ENCODE assay signal across 8 cellular contexts in the genomic region with DNA sequence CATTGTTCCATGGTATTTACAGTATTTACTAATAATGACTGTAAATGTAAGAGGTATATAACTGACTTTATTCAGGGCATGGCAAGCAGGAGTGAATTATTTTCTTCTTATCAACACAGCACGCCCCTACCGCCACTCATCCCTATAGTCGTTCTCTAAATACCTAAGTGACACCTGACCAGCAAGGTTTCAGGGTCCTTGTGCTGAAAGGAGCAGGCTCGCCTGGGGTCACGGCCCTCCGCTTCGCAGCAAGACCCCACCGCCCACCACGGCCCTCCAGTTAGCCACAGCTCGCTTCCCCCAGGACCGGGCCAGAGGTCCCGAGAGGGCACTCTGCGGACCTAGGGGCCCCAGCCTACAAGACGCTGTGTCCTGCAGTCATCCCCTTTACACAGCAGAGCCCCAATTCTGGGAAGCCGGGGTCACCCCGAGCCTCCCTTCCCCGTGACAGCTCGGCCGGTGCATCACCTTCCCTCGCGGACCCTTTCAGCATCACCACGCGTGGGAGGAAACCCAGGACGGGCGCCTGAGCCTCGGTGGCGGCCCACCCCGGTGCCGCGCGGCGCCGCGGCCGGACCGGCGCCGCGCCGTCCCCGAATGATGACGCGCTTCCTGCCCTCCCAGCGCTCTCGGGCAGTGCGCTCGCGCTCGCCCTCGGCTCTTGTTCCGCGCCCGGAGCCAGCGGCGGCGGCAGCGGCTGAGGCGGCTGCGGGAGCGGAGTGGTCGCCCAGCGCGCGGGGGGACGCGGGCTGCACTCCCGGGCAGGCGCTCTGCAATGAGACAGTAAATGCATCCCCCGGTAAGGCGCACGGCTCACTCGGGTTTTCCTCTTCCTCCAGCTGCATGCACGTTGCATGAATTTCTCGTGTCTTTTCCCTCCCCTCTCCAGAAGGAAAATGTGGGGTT. TPM values are rescaled to one million over a fixed set of nuclear protein-coding genes. Genes with fewer than 3 reads are reported as not detected.
DNase-seq lines count a peak whose midpoint lies in the region; ATAC-seq and TF ChIP-seq lines count a peak whose summit lies in the region.

A gene (plus strand): TSS at position 664 of the 906 bp plus-strand sequence.

- DNase-seq in BE2C: peak; percentile 82
- peak; percentile 72 for DNase-seq in NCI-H774 (lab: John Stamatoyannopoulos, UW)
- peak; percentile 21 for DNase-seq in activated CD8-positive, alpha-beta memory T cell treated with anti-CD3 and anti-CD28 coated beads, Interleukin-2, amount 50 U/mL, for 24 hours (ENCODE audit: extremely low read depth)
- DNase-seq in endothelial cell (ENCODE audit: low spot score): peak; percentile 76
- peak; percentile 59 to 78 for DNase-seq in mesothelial cell of epicardium (ENCODE audit: low spot score in 2 of 2, unreplicated experiment in 2 of 2)
- DNase-seq in stimulated activated CD8-positive, alpha-beta memory T cell treated with anti-CD3 and anti-CD28 coated beads, Interleukin-4, amount 100 ng/mL, for 24 hours (ENCODE audit: low read depth): peak; percentile 58

- H3K36me3 Mint-ChIP-seq in endothelial cell (ENCODE audit: low read depth, unreplicated experiment) (no peaks in the 10 kb centered on the region), mesothelial cell of epicardium (no peaks in the 10 kb centered on the region)

- TF ChIP-seq CTCF in BE2C (IDR thresholded peaks at IDR 0.05; ENCODE audit: low read depth, low read length): no peak
- no peak for TF ChIP-seq CTCF in endothelial cell (IDR thresholded peaks at IDR 0.05; ENCODE audit: unreplicated experiment)
- no peak for TF ChIP-seq CTCF in mesothelial cell of epicardium (IDR thresholded peaks at IDR 0.05; ENCODE audit: unreplicated experiment)

- H3K36me3 ChIP-seq in BE2C: no peaks in the 10 kb centered on the region

- peak within 1 kb of the TSS; percentile 94 for H3K4me3 ChIP-seq in BE2C (ENCODE audit: low read depth, low read length)

- ATAC-seq in GM19035 (IDR thresholded peaks at IDR 0.05; ENCODE audit: unreplicated experiment) (peak; percentile 89), HG03159 (IDR thresholded peaks at IDR 0.05; ENCODE audit: unreplicated experiment) (peak; percentile 92)

- H3K4me1 Mint-ChIP-seq in endothelial cell (ENCODE audit: unreplicated experiment) (peaks cover 10% of the 10 kb centered on the region), mesothelial cell of epicardium (peaks cover 15% of the 10 kb centered on the region)

- H3K4me3 Mint-ChIP-seq in endothelial cell (ENCODE audit: unreplicated experiment): peak within 1 kb of the TSS; percentile 97
- H3K4me3 Mint-ChIP-seq in mesothelial cell of epicardium: peak within 1 kb of the TSS; percentile 94

- no peaks in the 10 kb centered on the region for H3K9me3 Mint-ChIP-seq in endothelial cell (ENCODE audit: unreplicated experiment)
- H3K9me3 Mint-ChIP-seq in mesothelial cell of epicardium: no peaks in the 10 kb centered on the region

- H3K9me3 ChIP-seq in BE2C: no peaks in the 10 kb centered on the region

- H3K27ac Mint-ChIP-seq in endothelial cell (ENCODE audit: unreplicated experiment) (peak within 1 kb of the TSS; percentile 48), mesothelial cell of epicardium (peak within 1 kb of the TSS; percentile 97)

- peaks cover 5% of the 10 kb centered on the region; the same call in 1 of the 2 replicates for H3K27me3 ChIP-seq in BE2C

- peaks cover 7% of the 10 kb centered on the region; the same call in 1 of the 2 replicates for H3K4me1 ChIP-seq in BE2C

- peaks cover 5% of the 10 kb centered on the region for H3K27me3 Mint-ChIP-seq in endothelial cell (ENCODE audit: unreplicated experiment)
- H3K27me3 Mint-ChIP-seq in mesothelial cell of epicardium (ENCODE audit: low read depth): peaks cover 5% of the 10 kb centered on the region

RNA-seq across cellular contexts. Expression of the gene that starts here (rescaled TPM):
- 6.7 TPM for polyA plus RNA-seq in BE2C (2012; ENCODE audit: insufficient read depth, insufficient read length, low read depth)
- total RNA-seq in endothelial cell (ENCODE audit: unreplicated experiment) (15.3 TPM), mesothelial cell of epicardium (18.1 to 19.9 TPM (median 18.1 TPM) in 3 replicates)

Comparison
In these comparisons a context has a peak if more than half of its experiments do, and no peak if none do; other contexts are left out.
1. Peak in every context shown above with its lines: DNase-seq, ATAC-seq and H3K4me3 ChIP-seq.
2. DNase-seq: peak in every context shown above with its lines; median percentile 82 in BE2C; 76 in endothelial cell; 72 in NCI-H774; 68 in mesothelial cell of epicardium; 58 in stimulated activated CD8-positive, alpha-beta memory T cell treated with anti-CD3 and anti-CD28 coated beads, Interleukin-4, amount 100 ng/mL, for 24 hours; 21 in activated CD8-positive, alpha-beta memory T cell treated with anti-CD3 and anti-CD28 coated beads, Interleukin-2, amount 50 U/mL, for 24 hours.